Comparison of ENCODE assay signal across 8 cellular contexts in the genomic region with DNA sequence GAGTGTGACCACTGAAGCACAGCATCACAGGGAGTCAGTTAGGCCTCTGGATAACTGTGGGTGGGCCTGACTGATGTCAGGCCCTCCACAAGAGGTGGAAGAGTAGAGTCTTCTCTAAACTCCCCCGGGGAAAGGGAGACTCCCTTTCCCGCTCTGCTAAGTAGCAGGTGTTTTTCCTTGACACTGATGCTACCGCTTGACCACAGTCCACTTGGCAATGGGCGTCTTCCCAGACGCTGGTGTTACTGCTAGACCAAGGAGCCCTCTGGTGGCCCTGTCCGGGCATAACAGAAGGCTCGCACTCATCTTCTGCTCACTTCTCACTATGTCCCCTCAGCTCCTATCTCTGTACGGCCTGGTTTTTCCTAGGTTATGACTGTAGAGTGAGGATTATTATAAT.
A peak's percentile ranks its signal among the peaks of the same experiment; 100 is the strongest.
DNase-seq lines count a peak whose midpoint lies in the region; ATAC-seq and TF ChIP-seq lines count a peak whose summit lies in the region.
"Not testable (repeated sequence)": the region's sequence is repeated elsewhere in the genome, so short reads cannot be mapped to it uniquely, and the experiment has no call there.

No MANE protein-coding gene starts in this region.

- BruUV-seq in Panc1 (replicated peaks; lab: Mats Ljungman, UMichigan), result not testable (repeated sequence)

- H3K4me3 ChIP-seq in MG63; Panc1 (ENCODE audit: low read depth in 2 of 2, low read length in 2 of 2); colonic mucosa; thyroid gland (replicated peaks in 1 of 3): not testable (repeated sequence)

- intact Hi-C loops in Panc1 (cut with micrococcal nuclease; ENCODE audit: unreplicated experiment); colonic mucosa (cut with DNase I); thyroid gland (cut with DNase I): not testable (repeated sequence)

- H3K27me3 ChIP-seq in MG63; Panc1 (ENCODE audit: control insufficient read depth, insufficient read depth, low read length); colonic mucosa; thyroid gland: not testable (repeated sequence)

- H3K9me3 ChIP-seq in MG63; Panc1 (ENCODE audit: control insufficient read depth, insufficient read depth, low read depth, low read length); colonic mucosa; thyroid gland: not testable (repeated sequence)

- not testable (repeated sequence) for H3K9ac ChIP-seq in colonic mucosa (ENCODE audit: low read depth in 2 of 2, low read length in 2 of 2)

- not testable (repeated sequence) for H3K4me1 ChIP-seq in Panc1 (ENCODE audit: control insufficient read depth, insufficient read depth, low read length); colonic mucosa; thyroid gland

- ATAC-seq in Panc1, result not testable (repeated sequence)

- not testable (repeated sequence) for TF ChIP-seq POLR2A in thyroid gland (IDR thresholded peaks at IDR 0.05)

- DNase-seq in DMS 273 (lab: John Stamatoyannopoulos, UW; ENCODE audit: unreplicated experiment), result peak; percentile 55
- DNase-seq in GM13977 (ENCODE audit: low spot score); Panc1 (ENCODE audit: low read depth, low spot score): not testable (repeated sequence)
- DNase-seq in MG63, result peak; percentile 12
- DNase-seq in activated T-cell treated with anti-CD3 and anti-CD28 coated beads, Interleukin-2, amount 50 U/mL, for 48 hours, result peak; percentile 20 to 26
- DNase-seq in colonic mucosa, result peak; percentile 17
- DNase-seq in iPS DF 19.7 (ENCODE audit: low read depth, low spot score), result peak; percentile 2
- DNase-seq in thyroid gland, result peak; percentile 5 to 6

- in situ Hi-C loops in GM13977 (cut with MboI; ENCODE audit: low pct_unique_long_range_greater_than_20kb, low sequenced_read_pairs, unreplicated experiment); Panc1 (cut with HindIII; ENCODE audit: low pct_unique_long_range_greater_than_20kb, low sequenced_read_pairs): not testable (repeated sequence)

- CTCF ChIA-PET in Panc1 (lab: Charles Lee), result not testable (repeated sequence)

- not testable (repeated sequence) for H3K27ac ChIP-seq in Panc1 (ENCODE audit: low read length); colonic mucosa; thyroid gland

- not testable (repeated sequence) for H3K36me3 ChIP-seq in MG63; Panc1 (ENCODE audit: control insufficient read depth, insufficient read depth, low read length); colonic mucosa; thyroid gland

- TF ChIP-seq CTCF in GM13977 (IDR thresholded peaks at IDR 0.05; ENCODE audit: extremely low read depth, insufficient read depth, missing control alignments), result peak; percentile 27
- peak; percentile 65 for TF ChIP-seq CTCF in Panc1 (IDR thresholded peaks at IDR 0.05)
- TF ChIP-seq CTCF in colonic mucosa (IDR thresholded peaks at IDR 0.05), result not testable (repeated sequence)
- TF ChIP-seq CTCF in thyroid gland (IDR thresholded peaks at IDR 0.05), result peak in 1 of 6 experiments; percentile 8

- POLR2A ChIA-PET in Panc1 (lab: Charles Lee), result not testable (repeated sequence)

- 71 to 84% methylated on average over 8 of the region's 8 CpGs for WGBS in thyroid gland, 2 donors
